In genomic region chr9:87640385-87640795, GRCh38 we compare ENCODE assay signal across 10 cellular contexts.
DNase-seq lines count a peak whose midpoint lies in the region; ATAC-seq and TF ChIP-seq lines count a peak whose summit lies in the region.
"Had no signal": no experiment of that assay in that cellular context is flagged by ENCODE, and none has a peak within 500 bp of the region (broad histone marks: within the 10 kb centered on the region; RNA-seq: fewer than 3 reads in every experiment).

No MANE protein-coding gene starts in this region.

- H2AFZ ChIP-seq in parathyroid adenoma: peak overlapping the region; percentile 38

- ATAC-seq in HG02884 (IDR thresholded peaks at IDR 0.05; ENCODE audit: unreplicated experiment) (no peak), HG02852 (IDR thresholded peaks at IDR 0.05; ENCODE audit: unreplicated experiment) (no peak)

- H3K9me3 ChIP-seq in SJCRH30 (replicated peaks): no peaks in the 10 kb centered on the region
- no peaks in the 10 kb centered on the region for H3K9me3 ChIP-seq in parathyroid adenoma (ENCODE audit: control insufficient read depth, low read length)

- H3K79me2 ChIP-seq in parathyroid adenoma: no peaks in the 10 kb centered on the region

- H3K27me3 ChIP-seq in SJCRH30 (no peaks in the 10 kb centered on the region), parathyroid adenoma (ENCODE audit: control insufficient read depth, insufficient read depth, low read length) (no peaks in the 10 kb centered on the region)

- H3K9ac ChIP-seq in parathyroid adenoma: no peak overlapping the region

- H3K36me3 ChIP-seq in SJCRH30: peaks cover 22% of the 10 kb centered on the region
- no peaks in the 10 kb centered on the region for H3K36me3 ChIP-seq in parathyroid adenoma (ENCODE audit: control insufficient read depth, insufficient read depth, low read length)

- in situ Hi-C loops in G401 (cut with HindIII; ENCODE audit: low sequenced_read_pairs): no loop called here

- peak overlapping the region; percentile 67 for H3K27ac ChIP-seq in SJCRH30
- peak overlapping the region; percentile 89 for H3K27ac ChIP-seq in parathyroid adenoma

- no peak for TF ChIP-seq CTCF in fibroblast of villous mesenchyme (IDR thresholded peaks at IDR 0.05; ENCODE audit: insufficient read depth, low read depth, low read length)
- no peak for TF ChIP-seq CTCF in parathyroid adenoma (IDR thresholded peaks at IDR 0.05)

- H3K4me3 ChIP-seq in SJCRH30: no peak overlapping the region
- no peak overlapping the region for H3K4me3 ChIP-seq in fibroblast of villous mesenchyme (ENCODE audit: low read depth, low read length)
- H3K4me3 ChIP-seq in parathyroid adenoma (ENCODE audit: low read depth, low read length): no peak overlapping the region

- H3K4me1 ChIP-seq in SJCRH30: peaks cover 42% of the 10 kb centered on the region
- H3K4me1 ChIP-seq in parathyroid adenoma: peaks cover 39% of the 10 kb centered on the region

- peak overlapping the region; percentile 35 for H3K4me2 ChIP-seq in parathyroid adenoma (ENCODE audit: low read length)

- DNase-seq in G401 (ENCODE audit: low spot score) (peak; percentile 4), SJCRH30 (peak; percentile 70 to 86), fibroblast of villous mesenchyme (ENCODE audit: low read depth) (peak; percentile 33), NCI-H446 treated with DMSO at 0.1 percent for 48 hours (lab: John Stamatoyannopoulos, UW) (no peak)
- no peak for DNase-seq in activated CD4-positive, alpha-beta T cell treated with anti-CD3 and anti-CD28 coated beads, Interleukin-2, amount 50 U/mL, for 48 hours
- DNase-seq: CD4-positive, alpha-beta memory T cell; Kasumi-1 had no signal

Comparison
In these comparisons a context has a peak if more than half of its experiments do, and no peak if none do; other contexts are left out.
1. DNase-seq: peak in G401 (single experiment), SJCRH30 (2 of 2) and fibroblast of villous mesenchyme (single experiment); none in NCI-H446 treated with DMSO at 0.1 percent for 48 hours (single experiment) and activated CD4-positive, alpha-beta T cell treated with anti-CD3 and anti-CD28 coated beads, Interleukin-2, amount 50 U/mL, for 48 hours (0 of 2).